ENCODE assay signal across 1 cellular context in the genomic region with DNA sequence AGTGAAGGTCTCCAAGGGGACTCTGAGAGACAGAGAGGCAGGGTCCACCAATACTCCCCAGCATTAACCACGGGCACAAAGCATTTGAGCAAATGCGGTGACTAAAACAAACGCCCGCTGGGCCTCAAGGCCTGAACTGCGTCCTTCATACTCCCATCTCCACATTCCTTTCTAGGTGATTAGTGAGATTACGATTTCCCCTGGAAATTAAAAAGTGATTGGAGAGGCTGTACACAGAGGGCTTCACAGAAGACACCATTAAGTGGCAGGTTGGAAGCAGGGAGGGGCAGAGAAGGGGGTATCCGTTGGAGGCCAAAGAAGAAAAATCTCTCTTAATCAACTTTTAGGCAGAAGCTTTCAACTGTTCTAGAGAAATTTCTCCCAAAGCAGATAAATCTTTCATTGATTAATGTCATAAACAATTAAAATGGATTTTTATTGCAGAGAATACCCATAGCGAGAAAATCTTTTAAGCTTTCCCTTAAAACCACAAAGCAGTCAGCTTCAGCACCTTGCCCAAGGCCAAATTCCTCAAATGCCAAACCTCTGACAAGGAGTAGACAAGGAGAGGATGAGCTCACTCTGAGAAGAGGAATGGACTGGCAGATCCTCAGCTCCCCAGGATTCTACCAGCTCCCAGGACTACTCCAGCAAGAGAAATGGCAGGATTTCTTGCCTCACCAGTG.
TF ChIP-seq lines count a peak whose summit lies in the region.

No MANE protein-coding gene starts in this region.

TF ChIP-seq in GM23338, 12 proteins besides CTCF, POLR2A, EP300 and RAD21 (continued from another document):
- TF ChIP-seq, protein P1, sequence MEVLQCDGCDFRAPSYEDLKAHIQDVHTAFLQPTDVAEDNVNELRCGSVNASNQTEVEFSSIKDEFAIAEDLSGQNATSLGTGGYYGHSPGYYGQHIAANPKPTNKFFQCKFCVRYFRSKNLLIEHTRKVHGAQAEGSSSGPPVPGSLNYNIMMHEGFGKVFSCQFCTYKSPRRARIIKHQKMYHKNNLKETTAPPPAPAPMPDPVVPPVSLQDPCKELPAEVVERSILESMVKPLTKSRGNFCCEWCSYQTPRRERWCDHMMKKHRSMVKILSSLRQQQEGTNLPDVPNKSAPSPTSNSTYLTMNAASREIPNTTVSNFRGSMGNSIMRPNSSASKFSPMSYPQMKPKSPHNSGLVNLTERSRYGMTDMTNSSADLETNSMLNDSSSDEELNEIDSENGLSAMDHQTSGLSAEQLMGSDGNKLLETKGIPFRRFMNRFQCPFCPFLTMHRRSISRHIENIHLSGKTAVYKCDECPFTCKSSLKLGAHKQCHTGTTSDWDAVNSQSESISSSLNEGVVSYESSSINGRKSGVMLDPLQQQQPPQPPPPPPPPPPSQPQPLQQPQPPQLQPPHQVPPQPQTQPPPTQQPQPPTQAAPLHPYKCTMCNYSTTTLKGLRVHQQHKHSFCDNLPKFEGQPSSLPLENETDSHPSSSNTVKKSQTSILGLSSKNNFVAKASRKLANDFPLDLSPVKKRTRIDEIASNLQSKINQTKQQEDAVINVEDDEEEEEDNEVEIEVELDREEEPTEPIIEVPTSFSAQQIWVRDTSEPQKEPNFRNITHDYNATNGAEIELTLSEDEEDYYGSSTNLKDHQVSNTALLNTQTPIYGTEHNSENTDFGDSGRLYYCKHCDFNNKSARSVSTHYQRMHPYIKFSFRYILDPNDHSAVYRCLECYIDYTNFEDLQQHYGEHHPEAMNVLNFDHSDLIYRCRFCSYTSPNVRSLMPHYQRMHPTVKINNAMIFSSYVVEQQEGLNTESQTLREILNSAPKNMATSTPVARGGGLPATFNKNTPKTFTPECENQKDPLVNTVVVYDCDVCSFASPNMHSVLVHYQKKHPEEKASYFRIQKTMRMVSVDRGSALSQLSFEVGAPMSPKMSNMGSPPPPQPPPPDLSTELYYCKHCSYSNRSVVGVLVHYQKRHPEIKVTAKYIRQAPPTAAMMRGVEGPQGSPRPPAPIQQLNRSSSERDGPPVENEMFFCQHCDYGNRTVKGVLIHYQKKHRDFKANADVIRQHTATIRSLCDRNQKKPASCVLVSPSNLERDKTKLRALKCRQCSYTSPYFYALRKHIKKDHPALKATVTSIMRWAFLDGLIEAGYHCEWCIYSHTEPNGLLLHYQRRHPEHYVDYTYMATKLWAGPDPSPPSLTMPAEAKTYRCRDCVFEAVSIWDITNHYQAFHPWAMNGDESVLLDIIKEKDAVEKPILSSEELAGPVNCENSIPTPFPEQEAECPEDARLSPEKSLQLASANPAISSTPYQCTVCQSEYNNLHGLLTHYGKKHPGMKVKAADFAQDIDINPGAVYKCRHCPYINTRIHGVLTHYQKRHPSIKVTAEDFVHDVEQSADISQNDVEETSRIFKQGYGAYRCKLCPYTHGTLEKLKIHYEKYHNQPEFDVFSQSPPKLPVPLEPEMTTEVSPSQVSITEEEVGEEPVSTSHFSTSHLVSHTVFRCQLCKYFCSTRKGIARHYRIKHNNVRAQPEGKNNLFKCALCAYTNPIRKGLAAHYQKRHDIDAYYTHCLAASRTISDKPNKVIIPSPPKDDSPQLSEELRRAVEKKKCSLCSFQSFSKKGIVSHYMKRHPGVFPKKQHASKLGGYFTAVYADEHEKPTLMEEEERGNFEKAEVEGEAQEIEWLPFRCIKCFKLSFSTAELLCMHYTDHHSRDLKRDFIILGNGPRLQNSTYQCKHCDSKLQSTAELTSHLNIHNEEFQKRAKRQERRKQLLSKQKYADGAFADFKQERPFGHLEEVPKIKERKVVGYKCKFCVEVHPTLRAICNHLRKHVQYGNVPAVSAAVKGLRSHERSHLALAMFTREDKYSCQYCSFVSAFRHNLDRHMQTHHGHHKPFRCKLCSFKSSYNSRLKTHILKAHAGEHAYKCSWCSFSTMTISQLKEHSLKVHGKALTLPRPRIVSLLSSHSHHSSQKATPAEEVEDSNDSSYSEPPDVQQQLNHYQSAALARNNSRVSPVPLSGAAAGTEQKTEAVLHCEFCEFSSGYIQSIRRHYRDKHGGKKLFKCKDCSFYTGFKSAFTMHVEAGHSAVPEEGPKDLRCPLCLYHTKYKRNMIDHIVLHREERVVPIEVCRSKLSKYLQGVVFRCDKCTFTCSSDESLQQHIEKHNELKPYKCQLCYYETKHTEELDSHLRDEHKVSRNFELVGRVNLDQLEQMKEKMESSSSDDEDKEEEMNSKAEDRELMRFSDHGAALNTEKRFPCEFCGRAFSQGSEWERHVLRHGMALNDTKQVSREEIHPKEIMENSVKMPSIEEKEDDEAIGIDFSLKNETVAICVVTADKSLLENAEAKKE (CRISPR knock-in tag; IDR thresholded peaks at IDR 0.05): peak; percentile 58; the same call in 1 of the 2 replicates
- TF ChIP-seq JUNB (IDR thresholded peaks at IDR 0.05; ENCODE audit: unreplicated experiment): no peak
